ENCODE assay signal across 8 cellular contexts in genomic region chr6:138109042-138109997, GRCh38. TPM values are rescaled to one million over a fixed set of nuclear protein-coding genes. Genes with fewer than 3 reads are reported as not detected.
DNase-seq lines count a peak whose midpoint lies in the region; ATAC-seq and TF ChIP-seq lines count a peak whose summit lies in the region.

No MANE protein-coding gene starts in this region.

- WGBS in right lobe of liver (ENCODE audit: insufficient coverage, low coverage, low lambda C conversion rate, missing lambda C conversion rate) = 31% methylated on average over 5 of the region's 7 CpGs

- DNase-seq in NCI-H446 (lab: John Stamatoyannopoulos, UW) = peak; percentile 41 to 76
- DNase-seq in activated CD4-positive, alpha-beta T cell treated with anti-CD3 and anti-CD28 coated beads for 1 hour = peak; percentile 63
- peak; percentile 79 for DNase-seq in cerebellar cortex (ENCODE audit: low spot score)
- peak in 2 of 3 donors; percentile 34 to 61 for DNase-seq in right lobe of liver
- peak; percentile 55 to 75 (median 56) for DNase-seq in stimulated activated CD4-positive, alpha-beta T cell treated with anti-CD3 and anti-CD28 coated beads, TNF-alpha, amount 100 ng/mL, for 48 hours (ENCODE audit: low read depth in 3 of 3)

- no peak overlapping the region for H3K4me2 ChIP-seq in DOHH2 (ENCODE audit: low read length)

- H3K9me2 ChIP-seq in DOHH2 (replicated peaks; ENCODE audit: control insufficient read depth, low read length) = no peaks in the 10 kb centered on the region

- no peak overlapping the region for H3K4me3 ChIP-seq in DOHH2 (ENCODE audit: low read length)
- H3K4me3 ChIP-seq in right lobe of liver = no peak overlapping the region

- intact Hi-C loops in right lobe of liver (cut with DNase I) = loop anchor here in 1 of 2 donors (5.0 kb wide), 1 partner anchor 107 kb away; no protein-coding TSS in a partner anchor

- H3F3A ChIP-seq in DOHH2 (ENCODE audit: control insufficient read depth, insufficient read depth) = no peaks in the 10 kb centered on the region

- TF ChIP-seq POLR2A in right lobe of liver (IDR thresholded peaks at IDR 0.05) = no peak

- H3K79me2 ChIP-seq in DOHH2 (ENCODE audit: control insufficient read depth, low read length) = no peaks in the 10 kb centered on the region

- no peaks in the 10 kb centered on the region for H3K9me3 ChIP-seq in DOHH2 (ENCODE audit: control insufficient read depth, insufficient read depth, low read length)
- no peaks in the 10 kb centered on the region for H3K9me3 ChIP-seq in right lobe of liver

- ATAC-seq in HG02798 (IDR thresholded peaks at IDR 0.05; ENCODE audit: poor library complexity, unreplicated experiment) = peak; percentile 40
- no peak for ATAC-seq in right lobe of liver
- ATAC-seq in HG02642 (IDR thresholded peaks at IDR 0.05; ENCODE audit: poor library complexity, unreplicated experiment) = no peak

- H3K36me3 ChIP-seq in DOHH2 (ENCODE audit: control insufficient read depth, low read length) (no peaks in the 10 kb centered on the region), right lobe of liver (no peaks in the 10 kb centered on the region)

- H4K20me1 ChIP-seq in DOHH2 (ENCODE audit: control insufficient read depth, insufficient read depth, low read depth, low read length) = no peaks in the 10 kb centered on the region

- H3K27ac ChIP-seq in DOHH2 (ENCODE audit: low read depth, low read length) (no peak overlapping the region), right lobe of liver (no peak overlapping the region)

- H3K4me1 ChIP-seq in DOHH2 (ENCODE audit: control insufficient read depth, low read length) = peaks cover 5% of the 10 kb centered on the region
- H3K4me1 ChIP-seq in right lobe of liver = peaks cover 0 to 13% (median 3%) of the 10 kb centered on the region in 4 donors

- TF ChIP-seq CTCF in DOHH2 (IDR thresholded peaks at IDR 0.05; ENCODE audit: low read depth, low read length, poor library complexity, severe bottlenecking) (peak; percentile 92), right lobe of liver (IDR thresholded peaks at IDR 0.05) (peak; percentile 96 to 99 (median 97))

- H3K27me3 ChIP-seq in DOHH2 (ENCODE audit: control insufficient read depth, low read length) (peaks cover 46% of the 10 kb centered on the region), right lobe of liver (no peaks in the 10 kb centered on the region)

RNA-seq across cellular contexts. Expression of gene PERP, which starts 2.1 kb away (rescaled TPM):
- total RNA-seq in right lobe of liver = 10 to 100 TPM; 27.9 to 61.6 (median 45.7) TPM

RNA-seq across cellular contexts. Expression of gene ARFGEF3, which starts 52.4 kb away (rescaled TPM):
- total RNA-seq in right lobe of liver = 1 to 10 TPM in 1 of 6 experiments, under 1 TPM in 5; 0.07 to 2.0 (median 0.24) TPM
